Comparison of ENCODE assay signal across 19 cellular contexts in the genomic region with DNA sequence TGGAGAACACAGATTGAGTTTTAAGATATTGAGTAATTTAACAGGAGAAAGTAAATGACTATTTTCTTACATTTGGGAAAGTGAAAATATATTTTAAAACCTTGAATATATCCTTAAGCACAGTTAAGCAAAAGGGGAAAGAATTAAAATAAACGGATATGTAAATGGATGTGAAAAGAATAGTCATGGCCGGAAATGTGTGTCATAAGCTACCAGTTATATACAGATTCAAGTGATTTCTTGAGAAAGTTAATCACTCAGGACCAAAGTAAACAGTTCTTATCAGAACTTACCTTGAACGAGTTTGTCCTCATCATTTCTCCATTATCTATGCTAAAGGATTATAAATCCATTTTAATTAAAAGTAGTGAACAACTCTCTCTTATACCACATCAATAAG. TPM values are rescaled to one million over a fixed set of nuclear protein-coding genes. Genes with fewer than 3 reads are reported as not detected.
DNase-seq lines count a peak whose midpoint lies in the region; ATAC-seq, FAIRE-seq and TF ChIP-seq lines count a peak whose summit lies in the region.
"Had no signal": no experiment of that assay in that cellular context is flagged by ENCODE, and none has a peak within 500 bp of the region (broad histone marks: within the 10 kb centered on the region; RNA-seq: fewer than 3 reads in every experiment).

No MANE protein-coding gene starts in this region.

- no peak overlapping the region for H3K4me3 ChIP-seq in IMR-90 (ENCODE audit: insufficient read depth, low read depth, low read length)
- no peak overlapping the region for H3K4me3 ChIP-seq in uterus
- H3K4me3 ChIP-seq: HAP-1 had no signal

- no peak overlapping the region for H3K18ac ChIP-seq in IMR-90 (ENCODE audit: low read depth, low read length)

- no peak overlapping the region for H2BK5ac ChIP-seq in IMR-90 (ENCODE audit: low read depth, low read length, poor library complexity, severe bottlenecking)

- no peak overlapping the region for H3K9ac ChIP-seq in IMR-90 (ENCODE audit: low read depth, low read length)

- H3K9me3 Mint-ChIP-seq in activated T-helper 2 cell treated with anti-CD3 and anti-CD28 coated beads, Interferon-gamma antibody, Interleukin-2, Interleukin-4, amounts not matched to agents 10 μg/mL and 5 μg/mL and 100 μg/mL, durations not matched to agents 14 hours and 24 hours and 36 hours: no peaks in the 10 kb centered on the region
- H3K9me3 Mint-ChIP-seq: CD4-positive, CD25-positive, alpha-beta regulatory T cell; CD8-positive, alpha-beta memory T cell had no signal

- dilution Hi-C loops in IMR-90 (cut with HindIII; ENCODE audit: low sequenced_read_pairs, unreplicated experiment): no loop called here

- no peak overlapping the region for H4K91ac ChIP-seq in IMR-90 (ENCODE audit: insufficient read depth, low read depth, low read length)

- no peak overlapping the region for H3K4me2 ChIP-seq in IMR-90 (ENCODE audit: low read depth, low read length)

- no peak for ATAC-seq in IMR-90 (ENCODE audit: low read depth)

- H4K5ac ChIP-seq in IMR-90 (ENCODE audit: low read depth, low read length): no peak overlapping the region

- TF ChIP-seq POLR2A in IMR-90 (IDR thresholded peaks at IDR 0.05; ENCODE audit: low read depth, low read length) (no peak), uterus (IDR thresholded peaks at IDR 0.05) (no peak)

- no peak overlapping the region for H3K4me3 Mint-ChIP-seq in activated T-helper 2 cell treated with anti-CD3 and anti-CD28 coated beads, Interferon-gamma antibody, Interleukin-2, Interleukin-4, amounts not matched to agents 10 μg/mL and 5 μg/mL and 100 μg/mL, durations not matched to agents 14 hours and 24 hours and 36 hours (ENCODE audit: low read depth)
- H3K4me3 Mint-ChIP-seq: CD4-positive, CD25-positive, alpha-beta regulatory T cell; CD8-positive, alpha-beta memory T cell had no signal

- no peak overlapping the region for H2AK9ac ChIP-seq in IMR-90 (replicated peaks; ENCODE audit: low read depth, low read length, poor library complexity)

- CTCF ChIA-PET in IMR-90 (lab: Yijun Ruan, JAX): no interaction called here

- FAIRE-seq in G401.6 (lab: Jason Lieb, UNC) (peak; percentile 21), RCC 7860 (lab: Jason Lieb, UNC) (no peak)
- FAIRE-seq: A204.1 had no signal

- H2AFZ ChIP-seq in IMR-90 (replicated peaks; ENCODE audit: low read length, poor library complexity): no peak overlapping the region

- peaks cover 12% of the 10 kb centered on the region for H3K9me1 ChIP-seq in IMR-90 (ENCODE audit: insufficient read depth, low read length)

- POLR2A ChIA-PET in IMR-90 (lab: Charles Lee; ENCODE audit: unreplicated experiment): no interaction called here

- TF ChIP-seq RAD21 in IMR-90 (IDR thresholded peaks at IDR 0.05; ENCODE audit: low read length): no peak

- H3K27ac ChIP-seq in IMR-90 (ENCODE audit: insufficient read depth, low read length) (no peak overlapping the region), uterus (no peak overlapping the region)

- H3K27ac Mint-ChIP-seq in activated T-helper 2 cell treated with anti-CD3 and anti-CD28 coated beads, Interferon-gamma antibody, Interleukin-2, Interleukin-4, amounts not matched to agents 10 μg/mL and 5 μg/mL and 100 μg/mL, durations not matched to agents 14 hours and 24 hours and 36 hours: peak overlapping the region; percentile 28
- H3K27ac Mint-ChIP-seq: CD4-positive, CD25-positive, alpha-beta regulatory T cell had no signal

- no peak overlapping the region for H2BK15ac ChIP-seq in IMR-90 (ENCODE audit: low read depth, low read length)

- intact Hi-C loops in IMR-90 (cut with micrococcal nuclease) (no loop called here), uterus (cut with DNase I; ENCODE audit: low total_unique reads) (no loop called here), posterior vena cava (cut with DNase I) (no loop called here)
- intact Hi-C loops in activated T-helper 2 cell treated with anti-CD3 and anti-CD28 coated beads, Interferon-gamma antibody, Interleukin-2, Interleukin-4, amounts not matched to agents 10 μg/mL and 5 μg/mL and 100 μg/mL, durations not matched to agents 14 hours and 24 hours and 36 hours (cut with micrococcal nuclease): no loop called here

- H2BK120ac ChIP-seq in IMR-90 (ENCODE audit: low read depth, low read length): no peak overlapping the region

- H3K9me3 ChIP-seq in IMR-90 (ENCODE audit: control insufficient read depth, insufficient read depth, low read length): no peaks in the 10 kb centered on the region
- no peaks in the 10 kb centered on the region for H3K9me3 ChIP-seq in uterus
- H3K9me3 ChIP-seq: BE2C, HAP-1 had no signal

- TF ChIP-seq CTCF in IMR-90 (conservative IDR thresholded peaks at IDR 0.05; ENCODE audit: low read depth, low read length) (no peak), uterus (IDR thresholded peaks at IDR 0.05) (no peak)

- no peak overlapping the region for H3K23ac ChIP-seq in IMR-90 (ENCODE audit: low read depth, low read length)

- peaks cover 21% of the 10 kb centered on the region; the same call in 1 of the 2 replicates for H4K20me1 ChIP-seq in IMR-90 (ENCODE audit: insufficient read depth, low read length)

- H3K27me3 Mint-ChIP-seq in activated T-helper 2 cell treated with anti-CD3 and anti-CD28 coated beads, Interferon-gamma antibody, Interleukin-2, Interleukin-4, amounts not matched to agents 10 μg/mL and 5 μg/mL and 100 μg/mL, durations not matched to agents 14 hours and 24 hours and 36 hours (ENCODE audit: low read depth): no peaks in the 10 kb centered on the region
- H3K27me3 Mint-ChIP-seq: CD4-positive, CD25-positive, alpha-beta regulatory T cell; CD8-positive, alpha-beta memory T cell had no signal

- no TSS peak for BruUV-seq in IMR-90 (replicated peaks; lab: Mats Ljungman, UMichigan)

- DNase-seq in IMR-90: peak; percentile 23
- DNase-seq in activated T-helper 2 cell treated with anti-CD3 and anti-CD28 coated beads, Interferon-gamma antibody, Interleukin-2, Interleukin-4, amounts not matched to agents 10 μg/mL and 5 μg/mL and 100 μg/mL, durations not matched to agents 14 hours and 24 hours and 36 hours (ENCODE audit: low spot score): no peak
- DNase-seq in uterus: no peak
- DNase-seq in cortex of kidney (lab: John Stamatoyannopoulos, UW): no peak
- no peak for DNase-seq in posterior vena cava (ENCODE audit: low spot score)
- DNase-seq in RCC 7860 (ENCODE audit: low spot score): no peak
- DNase-seq: ACHN; BE2C; C1 segment of cervical spinal cord; CD4-positive, CD25-positive, alpha-beta regulatory T cell; CD8-positive, alpha-beta memory T cell; COR-L47; DMS 273 treated with DMSO at 0.1 percent for 48 hours; DMS53; DND-41; GF-D8 had no signal

- in situ Hi-C loops in IMR-90 (cut with MboI; ENCODE audit: low sequenced_read_pairs): no loop called here

- no peak overlapping the region for H3K14ac ChIP-seq in IMR-90 (replicated peaks; ENCODE audit: low read depth, low read length)

- H3K4me1 Mint-ChIP-seq in activated T-helper 2 cell treated with anti-CD3 and anti-CD28 coated beads, Interferon-gamma antibody, Interleukin-2, Interleukin-4, amounts not matched to agents 10 μg/mL and 5 μg/mL and 100 μg/mL, durations not matched to agents 14 hours and 24 hours and 36 hours (ENCODE audit: low read depth): peaks cover 48% of the 10 kb centered on the region

- no peak overlapping the region for H2AK5ac ChIP-seq in IMR-90 (ENCODE audit: low read depth, low read length)

- peaks cover 68% of the 10 kb centered on the region for H3K36me3 Mint-ChIP-seq in activated T-helper 2 cell treated with anti-CD3 and anti-CD28 coated beads, Interferon-gamma antibody, Interleukin-2, Interleukin-4, amounts not matched to agents 10 μg/mL and 5 μg/mL and 100 μg/mL, durations not matched to agents 14 hours and 24 hours and 36 hours (ENCODE audit: low read depth)

- H3K56ac ChIP-seq in IMR-90 (ENCODE audit: extremely low read depth, insufficient read depth, low read length): no peak overlapping the region

- no peak overlapping the region for H3K4ac ChIP-seq in IMR-90 (ENCODE audit: low read depth, low read length)

- peaks cover 34 to 66% of the 10 kb centered on the region in 2 experiments for H3K79me1 ChIP-seq in IMR-90 (ENCODE audit: low read depth in 1 of 2, low read length in 2 of 2)

- H4K8ac ChIP-seq in IMR-90 (ENCODE audit: low read depth in 2 of 2, low read length in 2 of 2): no peak overlapping the region

- H3K4me1 ChIP-seq in IMR-90 (ENCODE audit: control insufficient read depth, insufficient read depth, low read length) (peaks cover 9% of the 10 kb centered on the region), uterus (no peaks in the 10 kb centered on the region)
- H3K4me1 ChIP-seq: BE2C had no signal

- H2BK20ac ChIP-seq in IMR-90 (ENCODE audit: low read depth, low read length): no peak overlapping the region

- peaks cover 13% of the 10 kb centered on the region for H3K36me3 ChIP-seq in IMR-90 (ENCODE audit: control insufficient read depth, insufficient read depth, low read length)
- H3K36me3 ChIP-seq in uterus: no peaks in the 10 kb centered on the region
- H3K36me3 ChIP-seq: BE2C had no signal

- WGBS in IMR-90 (ENCODE audit: extremely low coverage in 2 of 2, insufficient read length in 1 of 2), 2 experiments: no CpG with 5 or more reads among the region's 3 CpGs

- H3K27me3 ChIP-seq in IMR-90 (ENCODE audit: control insufficient read depth, insufficient read depth, low read length) (no peaks in the 10 kb centered on the region), uterus (no peaks in the 10 kb centered on the region)
- H3K27me3 ChIP-seq: BE2C had no signal

TF ChIP-seq in IMR-90, 13 proteins besides CTCF, POLR2A, EP300 and RAD21 (continues in another document):
- TF ChIP-seq RCOR1 (IDR thresholded peaks at IDR 0.05; ENCODE audit: insufficient replicate concordance, low read length) (no peak), CEBPB (IDR thresholded peaks at IDR 0.05; ENCODE audit: low read depth, low read length) (no peak), MAFK (IDR thresholded peaks at IDR 0.05; ENCODE audit: low read depth, low read length) (no peak), MXI1 (IDR thresholded peaks at IDR 0.05; ENCODE audit: borderline replicate concordance, low read depth, low read length) (no peak), RFX5 (IDR thresholded peaks at IDR 0.05; ENCODE audit: low read depth, low read length) (no peak), NFE2L2 (IDR thresholded peaks at IDR 0.05; ENCODE audit: low read depth, low read length) (no peak), SMC3 (IDR thresholded peaks at IDR 0.05; ENCODE audit: low read depth, low read length) (no peak)

RNA-seq across cellular contexts. Expression of gene C12orf75, which starts 33.4 kb away (rescaled TPM):
- 145 and 216 TPM in 2 replicates for total RNA-seq in IMR-90 (2012; rRNA removed)
- 264 and 278 TPM in 2 replicates for polyA plus RNA-seq in IMR-90 (2012; rRNA removed)
- polyA plus RNA-seq in IMR-90 (2012; cell fraction: cytosol; rRNA removed): 100 and 104 TPM in 2 replicates
- 23.5 and 101 TPM in 2 replicates for polyA plus RNA-seq in IMR-90 (2012; cell fraction: nucleus; rRNA removed; ENCODE audit: low replicate concordance)
- total RNA-seq in activated T-helper 2 cell treated with anti-CD3 and anti-CD28 coated beads, Interferon-gamma antibody, Interleukin-2, Interleukin-4, amounts not matched to agents 10 μg/mL and 5 μg/mL and 100 μg/mL, durations not matched to agents 14 hours and 24 hours and 36 hours: 246 and 252 TPM in 2 replicates
- 10 to 100 TPM; 19.6 to 57.1 (median 30.1) TPM for total RNA-seq in uterus
- 100 to 1,000 TPM; 120 to 138 TPM for total RNA-seq in posterior vena cava
